24 cellular contexts compared by ENCODE assay signal in the genomic region with DNA sequence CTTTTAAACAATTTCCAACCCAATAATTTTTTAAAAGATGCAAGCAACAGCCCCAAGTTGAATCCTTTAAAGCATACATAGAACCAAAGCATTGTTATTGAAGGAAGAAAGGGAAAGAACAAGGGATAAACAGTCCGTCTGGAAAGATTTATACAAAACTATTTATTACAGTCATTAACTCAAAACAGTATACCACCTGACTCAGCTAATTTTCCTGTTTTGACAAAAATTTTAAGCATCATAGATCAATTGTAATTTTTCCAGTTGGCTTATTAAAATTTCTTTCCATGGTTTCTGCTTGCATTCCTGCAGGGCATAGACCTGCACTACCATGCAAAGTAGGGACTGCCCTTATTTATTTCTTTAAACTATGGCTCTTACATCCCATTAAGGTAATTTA. TPM values are rescaled to one million over a fixed set of nuclear protein-coding genes. Genes with fewer than 3 reads are reported as not detected.
DNase-seq lines count a peak whose midpoint lies in the region; ATAC-seq, FAIRE-seq and TF ChIP-seq lines count a peak whose summit lies in the region.
"Had no signal": no experiment of that assay in that cellular context is flagged by ENCODE, and none has a peak within 500 bp of the region (broad histone marks: within the 10 kb centered on the region; RNA-seq: fewer than 3 reads in every experiment).

No MANE protein-coding gene starts in this region.

- no peak overlapping the region for H3K27ac ChIP-seq in HepG2 (ENCODE audit: extremely low read length, insufficient read depth, low read length)
- no peak overlapping the region for H3K27ac ChIP-seq in right lobe of liver
- H3K27ac ChIP-seq: 22Rv1, BLaER1 had no signal

- intact Hi-C loops in HepG2 (cut with micrococcal nuclease; ENCODE audit: unreplicated experiment) (no loop called here), right lobe of liver (cut with DNase I) (no loop called here)

- H3K4me2 ChIP-seq in HepG2 (ENCODE audit: low read depth, low read length), result no peak overlapping the region
- H3K4me2 ChIP-seq: BLaER1 had no signal

- peaks cover 5 to 27% of the 10 kb centered on the region in 2 experiments; a peak in 3 of 5 replicates for H3K36me3 ChIP-seq in HepG2 (replicated peaks in 1 of 2; ENCODE audit: control insufficient read depth in 1 of 2, insufficient read depth in 2 of 2, low read length in 2 of 2)
- peaks cover 0 to 3% (median 0%) of the 10 kb centered on the region in 4 donors for H3K36me3 ChIP-seq in right lobe of liver

- BruUV-seq in HepG2 (replicated peaks; lab: Mats Ljungman, UMichigan), result no TSS peak

- TF ChIP-seq CTCF in HepG2 (CRISPR knock-in tag; IDR thresholded peaks at IDR 0.05) (no peak), right lobe of liver (IDR thresholded peaks at IDR 0.05) (no peak)

- H3K27me3 ChIP-seq in HepG2 (ENCODE audit: control insufficient read depth in 1 of 2, insufficient read depth in 2 of 2, low read length in 2 of 2), result no peaks in the 10 kb centered on the region
- no peaks in the 10 kb centered on the region for H3K27me3 ChIP-seq in right lobe of liver
- H3K27me3 ChIP-seq: BE2C, BLaER1 had no signal

- CTCF ChIA-PET in HepG2 (lab: Yijun Ruan, JAX; ENCODE audit: low intra/inter-chr PET ratio, low total read pairs), result no interaction called here

- in situ Hi-C loops in HepG2 (cut with HindIII; ENCODE audit: extremely low pct_ligation_motif_present, low pct_unique_long_range_greater_than_20kb), result no loop called here

- TF ChIP-seq EP300 in HepG2 (IDR thresholded peaks at IDR 0.05; ENCODE audit: low read depth in 2 of 2, low read length in 2 of 2) (no peak), HepG2 (CRISPR knock-in tag; IDR thresholded peaks at IDR 0.05; ENCODE audit: borderline replicate concordance) (no peak)

- no peak overlapping the region for H3K9ac ChIP-seq in HepG2 (ENCODE audit: insufficient read depth, low read depth, low read length)
- H3K9ac ChIP-seq: BLaER1 had no signal

- DNase-seq in HepG2 (ENCODE audit: low spot score) (no peak), right lobe of liver (no peak), NCI-H1048 (lab: John Stamatoyannopoulos, UW) (peak; percentile 18), medulla oblongata (ENCODE audit: extremely low spot score) (no peak)
- DNase-seq: ACHN; BE2C; C1 segment of cervical spinal cord; CD4-positive, alpha-beta memory T cell; CD4-positive, CD25-positive, alpha-beta regulatory T cell; CD8-positive, alpha-beta memory T cell; COR-L47; DMS 273 treated with DMSO at 0.1 percent for 48 hours; DMS153; DMS53; DMS79; DND-41; EL; GDM1 had no signal

- H3K9me3 ChIP-seq in HepG2 (ENCODE audit: low read length) (no peaks in the 10 kb centered on the region), right lobe of liver (no peaks in the 10 kb centered on the region)
- H3K9me3 ChIP-seq: BE2C had no signal

- POLR2A ChIA-PET in HepG2 (lab: Yijun Ruan, JAX), result no interaction called here

- H4K20me1 ChIP-seq in HepG2 (ENCODE audit: insufficient read depth, low read length), result peaks cover 8% of the 10 kb centered on the region; the same call in 1 of the 2 replicates

- H3K4me3 ChIP-seq in HepG2 (replicated peaks in 1 of 3; ENCODE audit: insufficient read depth in 1 of 3, low read depth in 2 of 3, low read length in 3 of 3) (no peak overlapping the region), right lobe of liver (no peak overlapping the region)
- H3K4me3 ChIP-seq: BLaER1, GM12878 had no signal

- H3K79me2 ChIP-seq in HepG2 (ENCODE audit: insufficient read depth, low read length), result peaks cover 7% of the 10 kb centered on the region

- no peak overlapping the region for H2AFZ ChIP-seq in HepG2 (ENCODE audit: low read length)

- WGBS in HepG2 (ENCODE audit: low lambda C conversion rate), result 100% methylated on average over 1 of the region's 1 CpG
- whole genome bisulfite sequencing in right lobe of liver (ENCODE audit: insufficient coverage, low coverage, low lambda C conversion rate, missing lambda C conversion rate), result 100% methylated on average over 1 of the region's 1 CpG

- no peaks in the 10 kb centered on the region for H3K4me1 ChIP-seq in HepG2 (ENCODE audit: insufficient read depth, low read length)
- no peaks in the 10 kb centered on the region for H3K4me1 ChIP-seq in right lobe of liver
- H3K4me1 ChIP-seq: BE2C had no signal

- TF ChIP-seq POLR2A in HepG2 (IDR thresholded peaks at IDR 0.05; ENCODE audit: insufficient read depth in 1 of 2, low read depth in 2 of 2, low read length in 2 of 2) (no peak), right lobe of liver (IDR thresholded peaks at IDR 0.05) (no peak)

- FAIRE-seq in HepG2 (lab: Jason Lieb, UNC), result no peak
- FAIRE-seq: GM12892, GM18507 had no signal

- no peak for TF ChIP-seq RAD21 in HepG2 (CRISPR knock-in tag; IDR thresholded peaks at IDR 0.05)

- ATAC-seq in HepG2 (no peak), right lobe of liver (no peak), HG02588 (IDR thresholded peaks at IDR 0.05; ENCODE audit: unreplicated experiment) (no peak)
- ATAC-seq: GM12878 had no signal

TF ChIP-seq in HepG2, 621 proteins besides CTCF, POLR2A, EP300 and RAD21:
- TF ChIP-seq, protein P1, sequence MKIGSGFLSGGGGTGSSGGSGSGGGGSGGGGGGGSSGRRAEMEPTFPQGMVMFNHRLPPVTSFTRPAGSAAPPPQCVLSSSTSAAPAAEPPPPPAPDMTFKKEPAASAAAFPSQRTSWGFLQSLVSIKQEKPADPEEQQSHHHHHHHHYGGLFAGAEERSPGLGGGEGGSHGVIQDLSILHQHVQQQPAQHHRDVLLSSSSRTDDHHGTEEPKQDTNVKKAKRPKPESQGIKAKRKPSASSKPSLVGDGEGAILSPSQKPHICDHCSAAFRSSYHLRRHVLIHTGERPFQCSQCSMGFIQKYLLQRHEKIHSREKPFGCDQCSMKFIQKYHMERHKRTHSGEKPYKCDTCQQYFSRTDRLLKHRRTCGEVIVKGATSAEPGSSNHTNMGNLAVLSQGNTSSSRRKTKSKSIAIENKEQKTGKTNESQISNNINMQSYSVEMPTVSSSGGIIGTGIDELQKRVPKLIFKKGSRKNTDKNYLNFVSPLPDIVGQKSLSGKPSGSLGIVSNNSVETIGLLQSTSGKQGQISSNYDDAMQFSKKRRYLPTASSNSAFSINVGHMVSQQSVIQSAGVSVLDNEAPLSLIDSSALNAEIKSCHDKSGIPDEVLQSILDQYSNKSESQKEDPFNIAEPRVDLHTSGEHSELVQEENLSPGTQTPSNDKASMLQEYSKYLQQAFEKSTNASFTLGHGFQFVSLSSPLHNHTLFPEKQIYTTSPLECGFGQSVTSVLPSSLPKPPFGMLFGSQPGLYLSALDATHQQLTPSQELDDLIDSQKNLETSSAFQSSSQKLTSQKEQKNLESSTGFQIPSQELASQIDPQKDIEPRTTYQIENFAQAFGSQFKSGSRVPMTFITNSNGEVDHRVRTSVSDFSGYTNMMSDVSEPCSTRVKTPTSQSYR (CRISPR knock-in tag; IDR thresholded peaks at IDR 0.05; ENCODE audit: borderline replicate concordance), result no peak
- TF ChIP-seq MAFK (conservative IDR thresholded peaks at IDR 0.05 in 1 of 2, IDR thresholded peaks at IDR 0.05 in 1 of 2; ENCODE audit: low read length in 2 of 2) (peak; percentile 63 to 73), MAFF (IDR thresholded peaks at IDR 0.05; ENCODE audit: low read depth, low read length) (peak; percentile 63)

RNA-seq across cellular contexts. Expression of a gene that starts 29.9 kb away (rescaled TPM):
- total RNA-seq in HepG2 (2016; rRNA removed; fragmentation: Illumina TruSeq; extraction: Trizol) (51.2 and 83.8 TPM in 2 replicates), right lobe of liver (10 to 100 TPM; 11.4 to 17.9 (median 12.9) TPM)
- 19.0 and 26.0 TPM in 2 replicates for total RNA-seq in HepG2 (2016; cell fraction: cytosol; rRNA removed; fragmentation: Illumina TruSeq; extraction: Trizol; ENCODE audit: low read depth)
- total RNA-seq in HepG2 (2016; cell fraction: insoluble cytoplasmic fraction; rRNA removed; fragmentation: Illumina TruSeq; extraction: Trizol), result 45.8 and 80.1 TPM in 2 replicates
- 22.8 and 27.8 TPM in 2 replicates for total RNA-seq in HepG2 (2016; cell fraction: membrane; rRNA removed; fragmentation: Illumina TruSeq; extraction: Trizol)
- total RNA-seq in HepG2 (2016; cell fraction: nucleus; rRNA removed; fragmentation: Illumina TruSeq; extraction: Trizol), result 56.8 and 65.2 TPM in 2 replicates
- polyA plus RNA-seq in HepG2 (2011; rRNA removed), result 29.4 and 37.7 TPM in 2 replicates
- 21.3 and 33.2 TPM in 2 replicates for polyA plus RNA-seq in HepG2 (2011; cell fraction: cytosol; rRNA removed)
- polyA plus RNA-seq in HepG2 (2011; cell fraction: nucleus; rRNA removed), result 11.4 and 15.6 TPM in 2 replicates
- polyA plus RNA-seq in HepG2 (2012), result 24.5 and 32.4 TPM in 2 replicates
- polyA plus RNA-seq in HepG2 (2016; cell fraction: cytosol; fragmentation: Illumina TruSeq; extraction: Trizol; ENCODE audit: low read depth), result 4.0 and 5.3 TPM in 2 replicates
- 69.2 and 81.5 TPM in 2 replicates for polyA plus RNA-seq in HepG2 (2016; cell fraction: insoluble cytoplasmic fraction; fragmentation: Illumina TruSeq; extraction: Trizol; ENCODE audit: low read depth)
- 12.3 and 17.1 TPM in 2 replicates for polyA plus RNA-seq in HepG2 (2016; cell fraction: membrane; fragmentation: Illumina TruSeq; extraction: Trizol; ENCODE audit: low read depth)
- 44.4 and 45.6 TPM in 2 replicates for polyA plus RNA-seq in HepG2 (2016; cell fraction: nucleus; fragmentation: Illumina TruSeq; extraction: Trizol; ENCODE audit: insufficient read depth, low read depth)
- 29.0 and 31.4 TPM in 2 replicates for polyA minus RNA-seq in HepG2 (2011; rRNA and poly(A)+ RNA removed; ENCODE audit: low replicate concordance)
- 24.6 and 25.0 TPM in 2 replicates for polyA minus RNA-seq in HepG2 (2011; cell fraction: cytosol; rRNA and poly(A)+ RNA removed)
- 109 and 111 TPM in 2 replicates for polyA minus RNA-seq in HepG2 (2011; cell fraction: nucleus; rRNA and poly(A)+ RNA removed)
